1 cellular context compared by ENCODE assay signal in the genomic region with DNA sequence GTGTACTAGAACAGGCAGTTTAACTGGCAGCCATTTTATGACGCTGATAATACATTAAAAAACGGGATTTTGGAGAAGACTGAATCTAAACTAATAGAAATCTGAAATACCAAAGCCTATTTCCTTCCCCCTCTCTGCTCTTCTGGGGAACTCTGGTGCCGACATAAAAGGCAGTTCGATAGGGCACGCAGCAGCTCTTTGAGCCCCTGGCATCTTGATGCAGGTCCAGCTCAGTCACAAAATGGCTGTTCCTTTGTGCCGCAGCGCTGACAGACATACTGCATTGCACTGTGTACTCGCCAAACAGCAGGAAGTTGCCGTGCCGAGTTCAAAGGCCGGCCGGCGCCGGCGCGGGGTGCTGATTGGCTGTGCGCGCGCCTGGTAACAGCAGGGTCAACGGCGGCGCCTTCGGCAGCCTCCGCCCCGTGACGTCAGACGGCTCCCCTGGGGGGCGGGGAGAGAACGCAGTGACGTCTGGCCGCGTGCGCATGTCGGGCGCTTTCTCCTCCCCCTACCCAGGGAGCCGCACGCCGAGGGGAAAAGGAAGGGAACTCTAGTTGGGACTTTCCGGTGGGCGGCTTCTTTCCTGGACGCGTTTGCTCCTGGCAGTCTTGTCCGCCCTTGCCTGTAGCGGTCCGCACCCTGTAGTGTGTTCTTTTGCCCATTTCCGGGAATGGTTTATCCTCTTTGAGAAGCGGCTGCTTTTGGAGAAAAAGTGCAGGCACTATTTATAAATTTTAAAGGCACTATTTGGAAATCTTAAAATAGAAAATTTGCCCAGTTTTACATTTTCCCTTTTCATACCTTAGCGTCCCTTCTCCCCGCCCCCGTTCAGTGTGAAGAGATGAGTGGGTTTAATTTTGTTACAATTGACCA.
TF ChIP-seq lines count a peak whose summit lies in the region.

No MANE protein-coding gene starts in this region.

TF ChIP-seq in HepG2, 621 proteins besides CTCF, POLR2A, EP300 and RAD21 (continued from another document and continues in another):
- TF ChIP-seq, protein P1, sequence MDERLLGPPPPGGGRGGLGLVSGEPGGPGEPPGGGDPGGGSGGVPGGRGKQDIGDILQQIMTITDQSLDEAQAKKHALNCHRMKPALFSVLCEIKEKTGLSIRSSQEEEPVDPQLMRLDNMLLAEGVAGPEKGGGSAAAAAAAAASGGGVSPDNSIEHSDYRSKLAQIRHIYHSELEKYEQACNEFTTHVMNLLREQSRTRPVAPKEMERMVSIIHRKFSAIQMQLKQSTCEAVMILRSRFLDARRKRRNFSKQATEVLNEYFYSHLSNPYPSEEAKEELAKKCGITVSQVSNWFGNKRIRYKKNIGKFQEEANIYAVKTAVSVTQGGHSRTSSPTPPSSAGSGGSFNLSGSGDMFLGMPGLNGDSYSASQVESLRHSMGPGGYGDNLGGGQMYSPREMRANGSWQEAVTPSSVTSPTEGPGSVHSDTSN (CRISPR knock-in tag; IDR thresholded peaks at IDR 0.05): no peak
- TF ChIP-seq KAT8 (CRISPR knock-in tag; IDR thresholded peaks at IDR 0.05) (peak; percentile 98), KLF6 (CRISPR knock-in tag; IDR thresholded peaks at IDR 0.05) (peak; percentile 87), NFIC (IDR thresholded peaks at IDR 0.05; ENCODE audit: low read length) (peak; percentile 75), ZBTB46 (CRISPR knock-in tag; IDR thresholded peaks at IDR 0.05; ENCODE audit: borderline replicate concordance) (no peak), ZNF263 (CRISPR knock-in tag; IDR thresholded peaks at IDR 0.05) (peak; percentile 45; the same call in 1 of the 2 replicates), MLLT10 (CRISPR knock-in tag; IDR thresholded peaks at IDR 0.05) (peak; percentile 91; the same call in 1 of the 2 replicates), ZNF710 (CRISPR knock-in tag; IDR thresholded peaks at IDR 0.05; ENCODE audit: borderline replicate concordance) (peak; percentile 58; the same call in 1 of the 2 replicates), TFDP1 (CRISPR knock-in tag; IDR thresholded peaks at IDR 0.05; ENCODE audit: borderline replicate concordance) (peak; percentile 60; the same call in 1 of the 2 replicates), BCLAF1 (IDR thresholded peaks at IDR 0.05) (no peak), GATAD2A (CRISPR knock-in tag; IDR thresholded peaks at IDR 0.05) (peak; percentile 52), ZNF430 (CRISPR knock-in tag; IDR thresholded peaks at IDR 0.05) (peak; percentile 76), KDM1A (CRISPR knock-in tag; IDR thresholded peaks at IDR 0.05) (no peak), ZBTB20 (CRISPR knock-in tag; IDR thresholded peaks at IDR 0.05; ENCODE audit: borderline replicate concordance, low read depth) (peak; percentile 80), ZNF773 (CRISPR knock-in tag; IDR thresholded peaks at IDR 0.05; ENCODE audit: borderline replicate concordance) (no peak), PHF21A (CRISPR knock-in tag; IDR thresholded peaks at IDR 0.05) (peak; percentile 79), ZNF737 (CRISPR knock-in tag; IDR thresholded peaks at IDR 0.05; ENCODE audit: borderline replicate concordance) (no peak), CBX2 (IDR thresholded peaks at IDR 0.05; ENCODE audit: low read depth, low read length) (no peak), CBX2 (CRISPR knock-in tag; IDR thresholded peaks at IDR 0.05; ENCODE audit: low read depth) (no peak), KAT2B (IDR thresholded peaks at IDR 0.05; ENCODE audit: borderline replicate concordance, low read depth, low read length) (no peak), ELF4 (CRISPR knock-in tag; IDR thresholded peaks at IDR 0.05; ENCODE audit: borderline replicate concordance) (peak; percentile 83; the same call in 1 of the 2 replicates), ZNF646 (CRISPR knock-in tag; IDR thresholded peaks at IDR 0.05) (peak; percentile 52; the same call in 1 of the 2 replicates), ZNF775 (CRISPR knock-in tag; IDR thresholded peaks at IDR 0.05; ENCODE audit: borderline replicate concordance) (no peak), KMT2B (CRISPR knock-in tag; IDR thresholded peaks at IDR 0.05) (peak; percentile 73; the same call in 1 of the 2 replicates), ZSCAN12 (CRISPR knock-in tag; IDR thresholded peaks at IDR 0.05) (no peak), PHF5A (CRISPR knock-in tag; IDR thresholded peaks at IDR 0.05; ENCODE audit: low read depth, unreplicated experiment) (peak; percentile 55), ZNF207 (IDR thresholded peaks at IDR 0.05; ENCODE audit: borderline replicate concordance) (no peak), ZIK1 (CRISPR knock-in tag; IDR thresholded peaks at IDR 0.05; ENCODE audit: borderline replicate concordance, low read depth) (peak; percentile 85), KDM5B (CRISPR knock-in tag; IDR thresholded peaks at IDR 0.05; ENCODE audit: borderline replicate concordance) (peak; percentile 86; the same call in 1 of the 2 replicates), LCORL (IDR thresholded peaks at IDR 0.05) (no peak), LCORL (CRISPR knock-in tag; IDR thresholded peaks at IDR 0.05) (peak; percentile 52; the same call in 1 of the 2 replicates), RNF219 (CRISPR knock-in tag; IDR thresholded peaks at IDR 0.05) (no peak)
- TF ChIP-seq, protein P2, sequence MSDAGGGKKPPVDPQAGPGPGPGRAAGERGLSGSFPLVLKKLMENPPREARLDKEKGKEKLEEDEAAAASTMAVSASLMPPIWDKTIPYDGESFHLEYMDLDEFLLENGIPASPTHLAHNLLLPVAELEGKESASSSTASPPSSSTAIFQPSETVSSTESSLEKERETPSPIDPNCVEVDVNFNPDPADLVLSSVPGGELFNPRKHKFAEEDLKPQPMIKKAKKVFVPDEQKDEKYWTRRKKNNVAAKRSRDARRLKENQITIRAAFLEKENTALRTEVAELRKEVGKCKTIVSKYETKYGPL (CRISPR knock-in tag; IDR thresholded peaks at IDR 0.05): peak; percentile 20; the same call in 1 of the 2 replicates
- TF ChIP-seq, protein P3, sequence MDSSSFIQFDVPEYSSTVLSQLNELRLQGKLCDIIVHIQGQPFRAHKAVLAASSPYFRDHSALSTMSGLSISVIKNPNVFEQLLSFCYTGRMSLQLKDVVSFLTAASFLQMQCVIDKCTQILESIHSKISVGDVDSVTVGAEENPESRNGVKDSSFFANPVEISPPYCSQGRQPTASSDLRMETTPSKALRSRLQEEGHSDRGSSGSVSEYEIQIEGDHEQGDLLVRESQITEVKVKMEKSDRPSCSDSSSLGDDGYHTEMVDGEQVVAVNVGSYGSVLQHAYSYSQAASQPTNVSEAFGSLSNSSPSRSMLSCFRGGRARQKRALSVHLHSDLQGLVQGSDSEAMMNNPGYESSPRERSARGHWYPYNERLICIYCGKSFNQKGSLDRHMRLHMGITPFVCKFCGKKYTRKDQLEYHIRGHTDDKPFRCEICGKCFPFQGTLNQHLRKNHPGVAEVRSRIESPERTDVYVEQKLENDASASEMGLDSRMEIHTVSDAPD (CRISPR knock-in tag; IDR thresholded peaks at IDR 0.05): peak; percentile 87
